Comparison of ENCODE assay signal across 31 cellular contexts in the genomic region with DNA sequence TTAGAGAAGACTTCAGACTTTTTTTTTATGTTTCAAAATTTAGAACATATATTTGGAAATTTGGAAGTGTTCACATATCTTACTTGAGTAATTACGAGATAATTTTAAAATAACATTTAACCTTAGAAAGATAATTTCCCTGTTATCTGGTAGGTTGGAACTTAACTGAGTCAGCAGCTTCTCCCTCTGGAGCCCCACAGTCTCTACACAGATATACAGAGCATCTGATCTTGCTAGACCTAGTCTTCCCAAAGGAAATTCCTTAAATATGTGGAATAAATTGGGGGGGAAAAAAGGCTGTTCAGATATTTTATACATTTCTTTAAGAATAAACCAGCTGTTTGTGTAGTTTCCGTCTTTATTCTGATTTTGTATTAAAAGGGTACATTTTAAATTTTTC.
"Had no signal": no experiment of that assay in that cellular context is flagged by ENCODE, and none has a peak within 500 bp of the region (broad histone marks: within the 10 kb centered on the region; RNA-seq: fewer than 3 reads in every experiment).

No MANE protein-coding gene starts in this region.

- H3K27me3 ChIP-seq: body of pancreas, colonic mucosa, esophagus squamous epithelium, pancreas, sigmoid colon, stomach, thyroid gland, upper lobe of right lung had no signal

- H3K4me3 Mint-ChIP-seq: activated CD8-positive, alpha-beta T cell treated with anti-CD3 and anti-CD28 coated beads for 36 hours; activated naive CD8-positive, alpha-beta T cell treated with anti-CD3 and anti-CD28 coated beads, Interleukin-2, amount 50 U/mL, for 24 hours; activated T-cell treated with anti-CD3 and anti-CD28 coated beads, Interleukin-2, amount 50 U/mL, for 4 hours; activated T-helper 17 cell treated with anti-CD3 and anti-CD28 coated beads, Interleukin-2, amount 50 U/mL, for 72 hours; neural crest cell; stimulated activated naive B cell treated with anti-CD40 and anti-IgM and Interleukin-4, amounts not matched to agents 10 μg/mL and 1 μg/mL and 100 μg/mL, for 72 hours; T-helper 17 cell; WTC11 had no signal

- H3K9me3 Mint-ChIP-seq: activated CD8-positive, alpha-beta T cell treated with anti-CD3 and anti-CD28 coated beads for 36 hours; activated naive CD8-positive, alpha-beta T cell treated with anti-CD3 and anti-CD28 coated beads, Interleukin-2, amount 50 U/mL, for 24 hours; activated T-cell treated with anti-CD3 and anti-CD28 coated beads, Interleukin-2, amount 50 U/mL, for 4 hours; activated T-helper 17 cell treated with anti-CD3 and anti-CD28 coated beads, Interleukin-2, amount 50 U/mL, for 72 hours; neural crest cell; stimulated activated naive B cell treated with anti-CD40 and anti-IgM and Interleukin-4, amounts not matched to agents 10 μg/mL and 1 μg/mL and 100 μg/mL, for 72 hours; WTC11 had no signal

- H3K36me3 ChIP-seq: colonic mucosa, esophagus squamous epithelium, pancreas, prostate gland, sigmoid colon, stomach, thyroid gland, upper lobe of right lung had no signal

- H3K4me1 ChIP-seq: colonic mucosa, pancreas, prostate gland, sigmoid colon, stomach, upper lobe of right lung had no signal

- H3K4me1 Mint-ChIP-seq: activated naive CD8-positive, alpha-beta T cell treated with anti-CD3 and anti-CD28 coated beads, Interleukin-2, amount 50 U/mL, for 24 hours; activated T-helper 17 cell treated with anti-CD3 and anti-CD28 coated beads, Interleukin-2, amount 50 U/mL, for 72 hours; neural crest cell had no signal

- H3K27ac ChIP-seq: body of pancreas, colonic mucosa, esophagus squamous epithelium, pancreas, prostate gland, sigmoid colon, stomach, thyroid gland, upper lobe of right lung had no signal

- H3K27ac Mint-ChIP-seq: activated CD8-positive, alpha-beta T cell treated with anti-CD3 and anti-CD28 coated beads for 36 hours; activated naive CD8-positive, alpha-beta T cell treated with anti-CD3 and anti-CD28 coated beads, Interleukin-2, amount 50 U/mL, for 24 hours; activated T-helper 17 cell treated with anti-CD3 and anti-CD28 coated beads, Interleukin-2, amount 50 U/mL, for 72 hours; stimulated activated naive B cell treated with anti-CD40 and anti-IgM and Interleukin-4, amounts not matched to agents 10 μg/mL and 1 μg/mL and 100 μg/mL, for 72 hours; T-helper 17 cell; WTC11 had no signal

- DNase-seq: activated CD4-positive, alpha-beta T cell treated with anti-CD3 and anti-CD28 coated beads for 1 hour; activated CD4-positive, alpha-beta T cell treated with anti-CD3 and anti-CD28 coated beads, Interleukin-2, amount 50 U/mL, for 1 hour; activated CD8-positive, alpha-beta T cell treated with anti-CD3 and anti-CD28 coated beads for 36 hours; activated gamma-delta T cell treated with Interleukin-2 at 50 U/mL for 16 hours; activated naive CD4-positive, alpha-beta T cell treated with anti-CD3 and anti-CD28 coated beads, Interleukin-2, amount 50 U/mL, for 16 hours; activated naive CD8-positive, alpha-beta T cell treated with anti-CD3 and anti-CD28 coated beads, Interleukin-2, amount 50 U/mL, for 24 hours; activated T-cell treated with anti-CD3 and anti-CD28 coated beads, Interleukin-2, amount 50 U/mL, for 4 hours; anterior cingulate cortex; body of pancreas; cerebellar nuclear complex; colonic mucosa; effector CD8-positive, alpha-beta T cell; esophagus squamous epithelium; glutamatergic neuron; left cardiac atrium; mammary epithelial cell; nucleus accumbens; pancreas; sigmoid colon; stimulated activated CD4-positive, alpha-beta T cell treated with anti-CD3 and anti-CD28 coated beads, Interleukin-15, amount 100 ng/mL, for 24 hours; stimulated activated CD4-positive, alpha-beta T cell treated with anti-CD3 and anti-CD28 coated beads, Interleukin-2, amount 100 ng/mL, for 24 hours; stimulated activated naive B cell treated with anti-CD40 and anti-IgM and Interleukin-4, amounts not matched to agents 10 μg/mL and 1 μg/mL and 100 μg/mL, for 72 hours; stomach; T-helper 17 cell; T1000; thyroid gland; upper lobe of right lung had no signal

- H3K27me3 Mint-ChIP-seq: activated CD8-positive, alpha-beta T cell treated with anti-CD3 and anti-CD28 coated beads for 36 hours; activated naive CD8-positive, alpha-beta T cell treated with anti-CD3 and anti-CD28 coated beads, Interleukin-2, amount 50 U/mL, for 24 hours; activated T-helper 17 cell treated with anti-CD3 and anti-CD28 coated beads, Interleukin-2, amount 50 U/mL, for 72 hours; stimulated activated naive B cell treated with anti-CD40 and anti-IgM and Interleukin-4, amounts not matched to agents 10 μg/mL and 1 μg/mL and 100 μg/mL, for 72 hours; T-helper 17 cell had no signal

- H3K9me3 ChIP-seq: body of pancreas, colonic mucosa, esophagus squamous epithelium, pancreas, prostate gland, sigmoid colon, stomach, thyroid gland, upper lobe of right lung had no signal

- H3K36me3 Mint-ChIP-seq: WTC11 had no signal

- H3K4me3 ChIP-seq: body of pancreas, colonic mucosa, esophagus squamous epithelium, pancreas, prostate gland, sigmoid colon, stomach, thyroid gland, upper lobe of right lung had no signal
